In genomic region chr3:177201707-177202397, GRCh38 we compare ENCODE assay signal across 8 cellular contexts. TPM values are rescaled to one million over a fixed set of nuclear protein-coding genes. Genes with fewer than 3 reads are reported as not detected.
DNase-seq lines count a peak whose midpoint lies in the region; ATAC-seq, FAIRE-seq and TF ChIP-seq lines count a peak whose summit lies in the region.

No MANE protein-coding gene starts in this region.

- no peak overlapping the region for H3K27ac ChIP-seq in PC-3 (ENCODE audit: low read length)

- CTCF ChIA-PET in PC-3 (lab: Charles Lee) = no interaction called here

- H3K4me1 ChIP-seq in PC-3 (ENCODE audit: insufficient read depth, low read length) = peaks cover 19% of the 10 kb centered on the region
- H3K4me1 ChIP-seq in adipocyte (ENCODE audit: control insufficient read depth, insufficient read depth, low read length) = peaks cover 15% of the 10 kb centered on the region

- H3K9ac ChIP-seq in PC-3 (ENCODE audit: low read length) = no peak overlapping the region
- H3K9ac ChIP-seq in adipocyte (ENCODE audit: low read length) = no peak overlapping the region

- no peaks in the 10 kb centered on the region for H3F3A ChIP-seq in PC-3 (ENCODE audit: low read length, unreplicated experiment)

- DNase-seq in GM18507 (ENCODE audit: extremely low spot score, insufficient read length, low read depth) = peak; percentile 58
- peak; percentile 66 for DNase-seq in PC-3
- peak; percentile 70 for DNase-seq in adipocyte (ENCODE audit: low read depth)
- DNase-seq in stimulated activated CD4-positive, alpha-beta T cell treated with anti-CD3 and anti-CD28 coated beads, TNF-alpha, amount 100 ng/mL, for 48 hours (ENCODE audit: low read depth in 3 of 3) = peak in 2 of 3 donors; percentile 36 to 55
- no peak for DNase-seq in NCI-H2081 (lab: John Stamatoyannopoulos, UW)
- no peak for DNase-seq in foreskin fibroblast
- no peak for DNase-seq in Ammon's horn (ENCODE audit: low spot score)

- POLR2A ChIA-PET in PC-3 (lab: Charles Lee; ENCODE audit: unreplicated experiment) = no interaction called here

- BruUV-seq in PC-3 (replicated peaks; lab: Mats Ljungman, UMichigan) = no TSS peak

- no peak overlapping the region for H2AFZ ChIP-seq in PC-3 (ENCODE audit: low read length)

- ATAC-seq in HG02798 (IDR thresholded peaks at IDR 0.05; ENCODE audit: poor library complexity, unreplicated experiment) (peak; percentile 77), PC-3 (no peak)

- H3K27me3 ChIP-seq in PC-3 (ENCODE audit: low read length) = no peaks in the 10 kb centered on the region
- H3K27me3 ChIP-seq in adipocyte (replicated peaks; ENCODE audit: control insufficient read depth, insufficient read depth, low read length) = no peaks in the 10 kb centered on the region

- TF ChIP-seq CTCF in PC-3 (conservative IDR thresholded peaks at IDR 0.05; ENCODE audit: low read depth, low read length) = no peak
- TF ChIP-seq CTCF in foreskin fibroblast (IDR thresholded peaks at IDR 0.05; ENCODE audit: low read depth, low read length) = no peak

- FAIRE-seq in GM18507 (lab: Jason Lieb, UNC) = peak; percentile 94

- H3K9me3 ChIP-seq in PC-3 (ENCODE audit: low read length) (no peaks in the 10 kb centered on the region), adipocyte (ENCODE audit: control insufficient read depth, low read length) (no peaks in the 10 kb centered on the region)

- H4K20me1 ChIP-seq in PC-3 (ENCODE audit: low read length) = no peaks in the 10 kb centered on the region

- no peaks in the 10 kb centered on the region for H3K9me2 ChIP-seq in PC-3 (replicated peaks; ENCODE audit: low read length)

- no peak overlapping the region for H3K4me3 ChIP-seq in PC-3 (ENCODE audit: low read length)
- no peak overlapping the region for H3K4me3 ChIP-seq in adipocyte (ENCODE audit: low read length)
- no peak overlapping the region for H3K4me3 ChIP-seq in foreskin fibroblast (ENCODE audit: low read depth in 1 of 2, low read length in 2 of 2)

- H3K36me3 ChIP-seq in PC-3 (ENCODE audit: low read depth, low read length) (no peaks in the 10 kb centered on the region), adipocyte (ENCODE audit: control insufficient read depth, insufficient read depth, low read length, severe bottlenecking) (no peaks in the 10 kb centered on the region)

- intact Hi-C loops in PC-3 (cut with micrococcal nuclease) = no loop called here

- no peaks in the 10 kb centered on the region for H3K79me2 ChIP-seq in PC-3 (ENCODE audit: low read length)

- peak overlapping the region; percentile 3; the same call in 1 of the 2 replicates for H3K4me2 ChIP-seq in PC-3 (ENCODE audit: low read length)

RNA-seq across cellular contexts. Expression of gene TBL1XR1, which starts 4.6 kb away (rescaled TPM):
- 77.6 and 109 TPM in 2 replicates for total RNA-seq in PC-3 (2014; rRNA removed)

Comparison
In these comparisons a context has a peak if more than half of its experiments do, and no peak if none do; other contexts are left out.
1. DNase-seq: peak in GM18507 (single experiment), PC-3 (single experiment), adipocyte (single experiment) and stimulated activated CD4-positive, alpha-beta T cell treated with anti-CD3 and anti-CD28 coated beads, TNF-alpha, amount 100 ng/mL, for 48 hours (2 of 3); none in NCI-H2081 (0 of 2), foreskin fibroblast (0 of 2) and Ammon's horn (single experiment).